Comparison of ENCODE assay signal across 1 cellular context in genomic region chr7:32942783-32943653, GRCh38.
TF ChIP-seq lines count a peak whose summit lies in the region.

No MANE protein-coding gene starts in this region.

TF ChIP-seq in HCT116, 20 proteins besides CTCF, POLR2A, EP300 and RAD21 (continued from another document):
- TF ChIP-seq ZNF274 (IDR thresholded peaks at IDR 0.05; ENCODE audit: low read depth, low read length) (no peak), EZH2 (IDR thresholded peaks at IDR 0.05) (no peak), SP1 (IDR thresholded peaks at IDR 0.05; ENCODE audit: low read depth) (no peak), SIN3A (IDR thresholded peaks at IDR 0.05; ENCODE audit: low read depth) (0 out of 2 replicates have a peak, but pooled peaks have one; percentile 17), ZFX (IDR thresholded peaks at IDR 0.05) (peak; percentile 95), ZBTB33 (IDR thresholded peaks at IDR 0.05; ENCODE audit: extremely low read depth, insufficient replicate concordance, low read length) (peak; percentile 27), CBX3 (IDR thresholded peaks at IDR 0.05; ENCODE audit: low read depth) (no peak), TCF7L2 (IDR thresholded peaks at IDR 0.05; ENCODE audit: borderline replicate concordance, extremely low read depth, insufficient read depth, insufficient read length) (peak; percentile 90), YY1 (IDR thresholded peaks at IDR 0.05; ENCODE audit: extremely low read depth, insufficient replicate concordance, low read depth, low read length) (peak; percentile 66)
